Comparison of ENCODE assay signal across 17 cellular contexts in the genomic region with DNA sequence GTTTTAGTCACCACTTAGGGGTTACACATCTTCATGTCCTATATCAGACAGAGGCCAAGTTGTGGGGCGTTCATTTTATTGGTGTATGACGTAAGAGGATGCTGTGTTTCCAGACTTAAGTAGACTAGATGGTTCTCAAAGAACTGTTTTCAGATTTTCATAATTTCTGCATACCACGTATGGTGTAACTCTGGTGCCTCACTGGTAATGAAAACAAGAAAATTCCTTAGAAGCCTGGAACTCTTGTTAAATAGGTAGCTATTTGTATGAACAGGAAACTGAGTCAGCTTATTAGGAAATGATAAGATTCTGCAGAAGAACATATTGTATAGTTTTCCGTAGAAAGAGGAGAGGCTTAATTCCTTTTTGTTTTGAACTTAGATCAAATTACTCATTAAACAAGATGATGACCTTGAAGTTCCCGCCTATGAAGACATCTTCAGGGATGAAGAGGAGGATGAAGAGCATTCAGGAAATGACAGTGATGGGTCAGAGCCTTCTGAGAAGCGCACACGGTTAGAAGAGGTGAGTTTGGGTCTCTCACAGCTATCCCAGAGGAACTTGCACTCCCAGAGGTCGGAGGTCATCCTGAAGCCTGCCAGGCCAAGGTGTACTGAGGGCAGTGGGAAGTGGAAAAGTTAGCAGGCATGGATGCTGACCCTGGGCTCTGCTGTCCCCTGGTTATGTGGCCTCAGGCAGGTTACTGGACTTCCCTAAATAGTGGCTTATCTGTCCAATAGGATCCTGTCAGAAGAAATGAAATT. TPM values are rescaled to one million over a fixed set of nuclear protein-coding genes. Genes with fewer than 3 reads are reported as not detected.
DNase-seq lines count a peak whose midpoint lies in the region; ATAC-seq, FAIRE-seq and TF ChIP-seq lines count a peak whose summit lies in the region.
"Had no signal": no experiment of that assay in that cellular context is flagged by ENCODE, and none has a peak within 500 bp of the region (broad histone marks: within the 10 kb centered on the region; RNA-seq: fewer than 3 reads in every experiment).

No MANE protein-coding gene starts in this region.

- H3K4me3 Mint-ChIP-seq in activated naive CD4-positive, alpha-beta T cell treated with anti-CD3 and anti-CD28 coated beads for 36 hours: no peak overlapping the region
- no peak overlapping the region for H3K4me3 Mint-ChIP-seq in CD4-positive, alpha-beta T cell
- H3K4me3 Mint-ChIP-seq: dendritic cell treated with granulocyte-macrophage colony-stimulating factor and Interleukin-4, amounts not matched to agents 40 ng/mL and 50 ng/mL, for 4 days; neural progenitor cell had no signal

- intact Hi-C loops in activated naive CD4-positive, alpha-beta T cell treated with anti-CD3 and anti-CD28 coated beads for 36 hours (cut with micrococcal nuclease): no loop called here
- intact Hi-C loops in K562 (cut with micrococcal nuclease): no loop called here
- intact Hi-C loops in CD4-positive, alpha-beta T cell (cut with DNase I, micrococcal nuclease): loop anchor here in 1 of 2 experiments (10.0 kb wide), 1 partner anchor 441 kb away; no protein-coding TSS in a partner anchor

- peaks cover under 1% of the 10 kb centered on the region for H4K20me1 ChIP-seq in K562 (replicated peaks; ENCODE audit: control insufficient read depth, insufficient read depth, low read length)

- H3K36me3 ChIP-seq in K562 (ENCODE audit: control insufficient read depth, insufficient read depth, low read length): peaks cover 76% of the 10 kb centered on the region
- H3K36me3 ChIP-seq: right atrium auricular region, tibial nerve had no signal

- H3K9ac ChIP-seq in K562 (ENCODE audit: insufficient read depth in 1 of 2, low read depth in 2 of 2, low read length in 2 of 2): no peak overlapping the region
- H3K9ac ChIP-seq: neural progenitor cell had no signal

- no peaks in the 10 kb centered on the region for H3K9me3 Mint-ChIP-seq in activated naive CD4-positive, alpha-beta T cell treated with anti-CD3 and anti-CD28 coated beads for 36 hours
- no peaks in the 10 kb centered on the region for H3K9me3 Mint-ChIP-seq in CD4-positive, alpha-beta T cell
- H3K9me3 Mint-ChIP-seq: dendritic cell treated with granulocyte-macrophage colony-stimulating factor and Interleukin-4, amounts not matched to agents 40 ng/mL and 50 ng/mL, for 4 days; neural progenitor cell had no signal

- FAIRE-seq in K562 (lab: Jason Lieb, UNC): no peak

- H2AFZ ChIP-seq in K562 (ENCODE audit: low read depth, low read length): no peak overlapping the region
- H2AFZ ChIP-seq: neural progenitor cell had no signal

- H3K27me3 ChIP-seq in K562 (ENCODE audit: control insufficient read depth in 2 of 2, insufficient read depth in 2 of 2, low read length in 2 of 2): no peaks in the 10 kb centered on the region
- no peaks in the 10 kb centered on the region for H3K27me3 ChIP-seq in CD4-positive, alpha-beta T cell (ENCODE audit: control insufficient read depth, insufficient read depth, low read length)
- H3K27me3 ChIP-seq: neural progenitor cell, right atrium auricular region, tibial nerve had no signal

- no peak for TF ChIP-seq EP300 in K562 (IDR thresholded peaks at IDR 0.05; ENCODE audit: low read length)

- H3K9me3 ChIP-seq in K562 (replicated peaks; ENCODE audit: control insufficient read depth, insufficient read depth, low read depth, low read length): no peaks in the 10 kb centered on the region
- no peaks in the 10 kb centered on the region for H3K9me3 ChIP-seq in CD4-positive, alpha-beta T cell (ENCODE audit: control insufficient read depth, low read length)
- H3K9me3 ChIP-seq: right atrium auricular region, tibial nerve had no signal

- no peak for TF ChIP-seq RAD21 in K562 (CRISPR knock-in tag; conservative IDR thresholded peaks at IDR 0.05 in 1 of 2, IDR thresholded peaks at IDR 0.05 in 1 of 2)

- H3K4me3 ChIP-seq in K562: no peak overlapping the region
- H3K4me3 ChIP-seq: neural progenitor cell, right atrium auricular region, tibial nerve had no signal

- no peak for TF ChIP-seq POLR2A in K562 (conservative IDR thresholded peaks at IDR 0.05)

- POLR2A ChIA-PET in K562 (lab: Yijun Ruan, JAX): interaction anchor here (0.8 to 3.9 kb wide), 7 partner anchors 10 to 28 kb away, joined by 3 to 23 read pairs (median 5); no protein-coding TSS in a partner anchor
- POLR2A ChIA-PET in CD4-positive, alpha-beta T cell (lab: Charles Lee): no interaction called here

- WGBS in K562 (ENCODE audit: insufficient coverage, low coverage, missing lambda C conversion rate): 95% methylated on average over 8 of the region's 8 CpGs

- no peak overlapping the region for H3K4me2 ChIP-seq in K562 (ENCODE audit: insufficient read depth, low read length)
- H3K4me2 ChIP-seq: neural progenitor cell had no signal

- in situ Hi-C loops in K562 (cut with MboI): no loop called here

- H3K79me2 ChIP-seq in K562 (ENCODE audit: control insufficient read depth, insufficient read depth, low read length): peaks cover 47% of the 10 kb centered on the region

- no peak for TF ChIP-seq CTCF in K562 (IDR thresholded peaks at IDR 0.05 in 2 of 3, conservative IDR thresholded peaks at IDR 0.05 in 1 of 3; ENCODE audit: insufficient read depth in 2 of 3, low read depth in 1 of 3, low read length in 3 of 3)
- TF ChIP-seq CTCF in CD4-positive, alpha-beta T cell (IDR thresholded peaks at IDR 0.05): no peak

- H3K27ac Mint-ChIP-seq in activated naive CD4-positive, alpha-beta T cell treated with anti-CD3 and anti-CD28 coated beads for 36 hours: peak overlapping the region; percentile 18
- H3K27ac Mint-ChIP-seq in CD4-positive, alpha-beta T cell: no peak overlapping the region
- H3K27ac Mint-ChIP-seq: dendritic cell treated with granulocyte-macrophage colony-stimulating factor and Interleukin-4, amounts not matched to agents 40 ng/mL and 50 ng/mL, for 4 days; neural progenitor cell had no signal

- CTCF ChIA-PET in activated naive CD4-positive, alpha-beta T cell treated with anti-CD3 and anti-CD28 coated beads for 36 hours (lab: Charles Lee): no interaction called here
- CTCF ChIA-PET in K562 (lab: Yijun Ruan, JAX; ENCODE audit: low intra/inter-chr PET ratio): interaction anchor here (1.1 kb wide), 1 partner anchor 94 kb away, joined by 7 read pairs; no protein-coding TSS in a partner anchor
- CTCF ChIA-PET in CD4-positive, alpha-beta T cell (lab: Charles Lee): no interaction called here

- no TSS peak for BruUV-seq in K562 (replicated peaks; lab: Mats Ljungman, UMichigan)

- ATAC-seq in K562 (no peak), GM21367 (IDR thresholded peaks at IDR 0.05; ENCODE audit: unreplicated experiment) (no peak)
- ATAC-seq in CD4-positive, alpha-beta T cell (ENCODE audit: poor library complexity): no peak

- peaks cover 7 to 8% of the 10 kb centered on the region in 2 experiments for H3K4me1 ChIP-seq in K562 (replicated peaks in 1 of 2; ENCODE audit: control insufficient read depth in 2 of 2, insufficient read depth in 2 of 2, low read length in 2 of 2)

- DNase-seq in activated naive CD4-positive, alpha-beta T cell treated with anti-CD3 and anti-CD28 coated beads for 36 hours: no peak
- no peak for DNase-seq in activated naive CD4-positive, alpha-beta T cell treated with Interleukin-2 at 50 U/mL for 16 hours
- DNase-seq in K562 (ENCODE audit: extremely low read depth in 1 of 4, low spot score in 3 of 4): peak in 1 of 4 experiments; percentile 38
- peak; percentile 82 for DNase-seq in pulmonary artery endothelial cell (ENCODE audit: low read depth, low spot score)
- DNase-seq in CD4-positive, alpha-beta T cell: no peak
- DNase-seq: DMS 273 treated with DMSO at 0.1 percent for 48 hours; KG1; NCI-H1436 treated with DMSO at 0.1 percent for 48 hours; NCI-H446 treated with DMSO at 0.1 percent for 48 hours; stimulated activated CD4-positive, alpha-beta T cell treated with anti-CD3 and anti-CD28 coated beads, Interleukin-4, amount 100 ng/mL, for 1 hour had no signal

- no peaks in the 10 kb centered on the region for H3K9me1 ChIP-seq in K562 (ENCODE audit: control insufficient read depth, insufficient read depth, low read length)

- H3K27ac ChIP-seq in K562 (ENCODE audit: extremely low read depth, low read depth, low read length): no peak overlapping the region
- no peak overlapping the region for H3K27ac ChIP-seq in CD4-positive, alpha-beta T cell (ENCODE audit: low read depth, low read length)
- H3K27ac ChIP-seq: neural progenitor cell, right atrium auricular region, tibial nerve, VCaP had no signal

- H3K4me1 Mint-ChIP-seq in activated naive CD4-positive, alpha-beta T cell treated with anti-CD3 and anti-CD28 coated beads for 36 hours (ENCODE audit: low read depth): peaks cover 10% of the 10 kb centered on the region
- peaks cover 9% of the 10 kb centered on the region for H3K4me1 Mint-ChIP-seq in CD4-positive, alpha-beta T cell (ENCODE audit: low read depth)

- no peaks in the 10 kb centered on the region for H3K27me3 Mint-ChIP-seq in activated naive CD4-positive, alpha-beta T cell treated with anti-CD3 and anti-CD28 coated beads for 36 hours (ENCODE audit: low read depth)
- H3K27me3 Mint-ChIP-seq in CD4-positive, alpha-beta T cell: no peaks in the 10 kb centered on the region
- H3K27me3 Mint-ChIP-seq: dendritic cell treated with granulocyte-macrophage colony-stimulating factor and Interleukin-4, amounts not matched to agents 40 ng/mL and 50 ng/mL, for 4 days had no signal

- peaks cover 60% of the 10 kb centered on the region for H3K36me3 Mint-ChIP-seq in activated naive CD4-positive, alpha-beta T cell treated with anti-CD3 and anti-CD28 coated beads for 36 hours (ENCODE audit: low read depth)
- peaks cover 9% of the 10 kb centered on the region for H3K36me3 Mint-ChIP-seq in CD4-positive, alpha-beta T cell (ENCODE audit: low read depth)

RNA-seq across cellular contexts. Expression of a gene that starts 3.9 kb away (rescaled TPM):
- total RNA-seq in activated naive CD4-positive, alpha-beta T cell treated with anti-CD3 and anti-CD28 coated beads for 36 hours: 10 to 100 TPM; 86.3 to 91.7 TPM
- total RNA-seq in K562 (2011; cell fraction: chromatin; rRNA removed; ENCODE audit: low replicate concordance): 810 and 853 TPM in 2 replicates
- total RNA-seq in K562 (2011; cell fraction: nucleolus; rRNA removed): 339 and 346 TPM in 2 replicates
- total RNA-seq in K562 (2011; cell fraction: nucleoplasm; rRNA removed): 307 and 398 TPM in 2 replicates
- total RNA-seq in K562 (2014; rRNA removed) (415 and 450 TPM in 2 replicates), K562 (2014; rRNA removed; fragmentation: Illumina TruSeq; extraction: Trizol) (263 and 295 TPM in 2 replicates), K562 (2015; rRNA removed; fragmentation: Illumina TruSeq; extraction: Trizol) (239 and 251 TPM in 2 replicates), K562 (2021) (312 and 319 TPM in 2 replicates), pulmonary artery endothelial cell (30.7 and 50.1 TPM in 2 replicates)
- polyA plus RNA-seq in K562 (2011; rRNA removed) (580 and 584 TPM in 2 replicates), K562 (2014; fragmentation: Illumina TruSeq; extraction: Trizol) (412 and 430 TPM in 2 replicates), K562 (2014; fragmentation: Nextera tagmentation; extraction: Ambion mirVana) (100 to 1,000 TPM; 276 to 465 TPM), K562 (2014; rRNA removed) (410 and 427 TPM in 2 replicates)
- polyA plus RNA-seq in K562 (2011; cell fraction: cytosol; rRNA removed): 370 and 430 TPM in 2 replicates
- polyA plus RNA-seq in K562 (2011; cell fraction: nucleus; rRNA removed): 642 and 944 TPM in 2 replicates
- 267 and 326 TPM in 2 replicates for polyA plus RNA-seq in K562 (2012)
- polyA minus RNA-seq in K562 (2011; rRNA and poly(A)+ RNA removed): 415 and 540 TPM in 2 replicates
- 153 and 162 TPM in 2 replicates for polyA minus RNA-seq in K562 (2011; cell fraction: cytosol; rRNA and poly(A)+ RNA removed)
- 185 and 445 TPM in 2 replicates for polyA minus RNA-seq in K562 (2011; cell fraction: nucleus; rRNA and poly(A)+ RNA removed)
- total RNA-seq in CD4-positive, alpha-beta T cell: under 1 TPM; 0.75 to 0.82 TPM

RNA-seq across cellular contexts. Expression of a gene that starts 4.7 kb away (rescaled TPM):
- 10 to 100 TPM; 75.1 to 83.3 TPM for total RNA-seq in activated naive CD4-positive, alpha-beta T cell treated with anti-CD3 and anti-CD28 coated beads for 36 hours
- 307 and 375 TPM in 2 replicates for total RNA-seq in K562 (2011; cell fraction: chromatin; rRNA removed; ENCODE audit: low replicate concordance)
- total RNA-seq in K562 (2011; cell fraction: nucleolus; rRNA removed): 219 and 230 TPM in 2 replicates
- 278 and 374 TPM in 2 replicates for total RNA-seq in K562 (2011; cell fraction: nucleoplasm; rRNA removed)
- total RNA-seq in K562 (2014; rRNA removed) (238 and 290 TPM in 2 replicates), K562 (2014; rRNA removed; fragmentation: Illumina TruSeq; extraction: Trizol) (361 and 365 TPM in 2 replicates), K562 (2015; rRNA removed; fragmentation: Illumina TruSeq; extraction: Trizol) (330 and 363 TPM in 2 replicates), K562 (2021) (284 and 307 TPM in 2 replicates), pulmonary artery endothelial cell (166 and 168 TPM in 2 replicates)
- polyA plus RNA-seq in K562 (2011; rRNA removed) (428 and 564 TPM in 2 replicates), K562 (2014; fragmentation: Illumina TruSeq; extraction: Trizol) (551 and 645 TPM in 2 replicates), K562 (2014; fragmentation: Nextera tagmentation; extraction: Ambion mirVana) (100 to 1,000 TPM; 503 to 627 TPM), K562 (2014; rRNA removed) (321 and 446 TPM in 2 replicates)
- 516 and 625 TPM in 2 replicates for polyA plus RNA-seq in K562 (2011; cell fraction: cytosol; rRNA removed)
- 577 and 723 TPM in 2 replicates for polyA plus RNA-seq in K562 (2011; cell fraction: nucleus; rRNA removed)
- 381 and 502 TPM in 2 replicates for polyA plus RNA-seq in K562 (2012)
- 432 and 439 TPM in 2 replicates for polyA minus RNA-seq in K562 (2011; rRNA and poly(A)+ RNA removed)
- 143 and 172 TPM in 2 replicates for polyA minus RNA-seq in K562 (2011; cell fraction: cytosol; rRNA and poly(A)+ RNA removed)
- polyA minus RNA-seq in K562 (2011; cell fraction: nucleus; rRNA and poly(A)+ RNA removed): 99.8 and 195 TPM in 2 replicates
- total RNA-seq in CD4-positive, alpha-beta T cell: 10 to 100 TPM; 68.5 to 77.4 TPM

RNA-seq across cellular contexts. Expression of a gene that starts 36.2 kb away (rescaled TPM):
- 10 to 100 TPM; 29.3 to 30.2 TPM for total RNA-seq in activated naive CD4-positive, alpha-beta T cell treated with anti-CD3 and anti-CD28 coated beads for 36 hours
- 119 and 122 TPM in 2 replicates for total RNA-seq in K562 (2011; cell fraction: chromatin; rRNA removed; ENCODE audit: low replicate concordance)
- 71.8 and 76.0 TPM in 2 replicates for total RNA-seq in K562 (2011; cell fraction: nucleolus; rRNA removed)
- total RNA-seq in K562 (2011; cell fraction: nucleoplasm; rRNA removed): 107 and 142 TPM in 2 replicates
- total RNA-seq in K562 (2014; rRNA removed): 94.7 and 124 TPM in 2 replicates
- total RNA-seq in K562 (2014; rRNA removed; fragmentation: Illumina TruSeq; extraction: Trizol): 57.2 and 59.5 TPM in 2 replicates
- 61.3 and 63.2 TPM in 2 replicates for total RNA-seq in K562 (2015; rRNA removed; fragmentation: Illumina TruSeq; extraction: Trizol)
- 66.8 and 68.0 TPM in 2 replicates for total RNA-seq in K562 (2021)
- polyA plus RNA-seq in K562 (2011; rRNA removed): 139 and 244 TPM in 2 replicates
- polyA plus RNA-seq in K562 (2011; cell fraction: cytosol; rRNA removed): 164 and 257 TPM in 2 replicates
- 71.0 and 99.7 TPM in 2 replicates for polyA plus RNA-seq in K562 (2011; cell fraction: nucleus; rRNA removed)
- 87.8 and 120 TPM in 2 replicates for polyA plus RNA-seq in K562 (2012)
- polyA plus RNA-seq in K562 (2014; fragmentation: Illumina TruSeq; extraction: Trizol): 68.6 and 73.5 TPM in 2 replicates
- polyA plus RNA-seq in K562 (2014; fragmentation: Nextera tagmentation; extraction: Ambion mirVana): 10 to 100 TPM; 20.4 to 25.9 TPM
- polyA plus RNA-seq in K562 (2014; rRNA removed): 112 and 121 TPM in 2 replicates
- polyA minus RNA-seq in K562 (2011; rRNA and poly(A)+ RNA removed): 116 and 185 TPM in 2 replicates
- polyA minus RNA-seq in K562 (2011; cell fraction: cytosol; rRNA and poly(A)+ RNA removed): 49.4 and 80.5 TPM in 2 replicates
- polyA minus RNA-seq in K562 (2011; cell fraction: nucleus; rRNA and poly(A)+ RNA removed): 24.9 and 58.9 TPM in 2 replicates
- total RNA-seq in pulmonary artery endothelial cell: 21.4 and 25.3 TPM in 2 replicates
- 10 to 100 TPM; 30.2 to 32.6 TPM for total RNA-seq in CD4-positive, alpha-beta T cell

RNA-seq across cellular contexts. Expression of a gene that starts 40.5 kb away (rescaled TPM):
- under 1 TPM in 1 of 2 experiments, not detected in 1; 0.21 TPM for total RNA-seq in activated naive CD4-positive, alpha-beta T cell treated with anti-CD3 and anti-CD28 coated beads for 36 hours
- not detected in 2 replicates for total RNA-seq in K562 (2011; cell fraction: chromatin; rRNA removed; ENCODE audit: low replicate concordance)
- not detected in 2 replicates for total RNA-seq in K562 (2011; cell fraction: nucleolus; rRNA removed)
- total RNA-seq in K562 (2011; cell fraction: nucleoplasm; rRNA removed): not detected in 2 replicates
- total RNA-seq in K562 (2014; rRNA removed) (not detected in 2 replicates), K562 (2014; rRNA removed; fragmentation: Illumina TruSeq; extraction: Trizol) (not detected in 2 replicates), K562 (2015; rRNA removed; fragmentation: Illumina TruSeq; extraction: Trizol) (not detected in 2 replicates), K562 (2021) (0.16 and 0.20 TPM in 2 replicates), pulmonary artery endothelial cell (360 and 491 TPM in 2 replicates)
- polyA plus RNA-seq in K562 (2011; rRNA removed) (not detected in 2 replicates), K562 (2014; fragmentation: Illumina TruSeq; extraction: Trizol) (not detected in 2 replicates), K562 (2014; fragmentation: Nextera tagmentation; extraction: Ambion mirVana) (not detected), K562 (2014; rRNA removed) (not detected in 2 replicates)
- not detected in 2 replicates for polyA plus RNA-seq in K562 (2011; cell fraction: cytosol; rRNA removed)
- not detected in 2 replicates for polyA plus RNA-seq in K562 (2011; cell fraction: nucleus; rRNA removed)
- polyA plus RNA-seq in K562 (2012): 0.08 and 0.18 TPM in 2 replicates
- polyA minus RNA-seq in K562 (2011; rRNA and poly(A)+ RNA removed): not detected in 2 replicates
- polyA minus RNA-seq in K562 (2011; cell fraction: cytosol; rRNA and poly(A)+ RNA removed): not detected in 2 replicates
- not detected in 2 replicates for polyA minus RNA-seq in K562 (2011; cell fraction: nucleus; rRNA and poly(A)+ RNA removed)
- total RNA-seq in CD4-positive, alpha-beta T cell: not detected
- total RNA-seq: H4 had no signal

RNA-seq across cellular contexts. Expression of a gene that starts 51.3 kb away (rescaled TPM):
- total RNA-seq in activated naive CD4-positive, alpha-beta T cell treated with anti-CD3 and anti-CD28 coated beads for 36 hours: 10 to 100 TPM; 32.6 to 34.9 TPM
- total RNA-seq in K562 (2011; cell fraction: chromatin; rRNA removed; ENCODE audit: low replicate concordance): 13.9 and 26.1 TPM in 2 replicates
- 29.0 and 32.5 TPM in 2 replicates for total RNA-seq in K562 (2011; cell fraction: nucleolus; rRNA removed)
- total RNA-seq in K562 (2011; cell fraction: nucleoplasm; rRNA removed): 25.1 and 32.0 TPM in 2 replicates
- total RNA-seq in K562 (2014; rRNA removed) (160 and 182 TPM in 2 replicates), K562 (2014; rRNA removed; fragmentation: Illumina TruSeq; extraction: Trizol) (208 and 209 TPM in 2 replicates), K562 (2015; rRNA removed; fragmentation: Illumina TruSeq; extraction: Trizol) (181 and 198 TPM in 2 replicates), K562 (2021) (132 and 144 TPM in 2 replicates), pulmonary artery endothelial cell (41.2 and 45.6 TPM in 2 replicates)
- polyA plus RNA-seq in K562 (2011; rRNA removed) (175 and 219 TPM in 2 replicates), K562 (2014; fragmentation: Illumina TruSeq; extraction: Trizol) (197 and 237 TPM in 2 replicates), K562 (2014; fragmentation: Nextera tagmentation; extraction: Ambion mirVana) (100 to 1,000 TPM; 601 to 652 TPM), K562 (2014; rRNA removed) (223 TPM in 2 replicates)
- 88.3 and 113 TPM in 2 replicates for polyA plus RNA-seq in K562 (2011; cell fraction: cytosol; rRNA removed)
- 34.6 and 66.5 TPM in 2 replicates for polyA plus RNA-seq in K562 (2011; cell fraction: nucleus; rRNA removed)
- polyA plus RNA-seq in K562 (2012): 159 TPM in 2 replicates
- 52.5 and 73.2 TPM in 2 replicates for polyA minus RNA-seq in K562 (2011; rRNA and poly(A)+ RNA removed)
- 31.3 and 34.3 TPM in 2 replicates for polyA minus RNA-seq in K562 (2011; cell fraction: cytosol; rRNA and poly(A)+ RNA removed)
- 12.0 and 31.3 TPM in 2 replicates for polyA minus RNA-seq in K562 (2011; cell fraction: nucleus; rRNA and poly(A)+ RNA removed)
- 10 to 100 TPM; 10.7 to 11.3 TPM for total RNA-seq in CD4-positive, alpha-beta T cell

Comparison
In these comparisons a context has a peak if more than half of its experiments do, and no peak if none do; other contexts are left out.
1. RNA of a gene that starts 3.9 kb away (total RNA-seq): 239 to 853 TPM in K562, 86.3 to 91.7 TPM in activated naive CD4-positive, alpha-beta T cell treated with anti-CD3 and anti-CD28 coated beads for 36 hours and 30.7 to 50.1 TPM in pulmonary artery endothelial cell; 0.75 to 0.82 TPM in CD4-positive, alpha-beta T cell; every median in the first group is over 10 times any median in the second.